In the genomic region with DNA sequence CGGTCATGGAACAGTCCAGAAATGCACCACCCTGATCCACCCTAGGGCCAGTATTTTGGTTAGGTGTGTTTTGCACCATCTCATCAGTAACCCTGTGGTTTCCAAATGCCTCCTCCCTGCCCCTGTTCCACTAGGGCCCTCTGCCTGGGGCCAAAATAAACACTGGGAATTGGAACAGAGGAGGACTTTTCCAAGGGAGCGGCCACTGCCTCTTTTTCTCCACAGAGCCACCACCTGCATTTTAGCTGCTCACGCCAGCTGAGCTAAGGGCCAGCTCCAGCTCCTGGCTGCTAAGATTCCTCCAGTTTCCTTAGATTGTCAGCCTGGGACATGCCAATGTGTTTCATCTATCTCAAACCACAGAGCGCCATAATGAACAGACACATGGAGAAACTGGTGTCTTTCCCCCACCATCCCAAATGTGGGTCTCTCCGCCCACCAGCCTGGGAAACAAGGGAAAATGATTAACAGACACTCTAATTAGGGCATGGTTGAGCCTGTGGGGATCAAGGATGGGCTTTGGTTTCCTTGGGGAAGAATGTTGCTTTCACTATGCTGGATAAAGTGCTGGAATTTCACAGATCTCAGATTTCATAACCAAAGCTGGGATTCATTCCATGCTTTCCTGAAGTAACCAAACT, we compare ENCODE assay signal across 11 cellular contexts. TPM values are rescaled to one million over a fixed set of nuclear protein-coding genes. Genes with fewer than 3 reads are reported as not detected.
DNase-seq lines count a peak whose midpoint lies in the region; ATAC-seq, FAIRE-seq and TF ChIP-seq lines count a peak whose summit lies in the region.
"Had no signal": no experiment of that assay in that cellular context is flagged by ENCODE, and none has a peak within 500 bp of the region (broad histone marks: within the 10 kb centered on the region; RNA-seq: fewer than 3 reads in every experiment).

No MANE protein-coding gene starts in this region.

- H3K36me3 ChIP-seq in duodenal mucosa (ENCODE audit: control insufficient read depth in 1 of 2, insufficient read depth in 2 of 2, low read length in 2 of 2) (no peaks in the 10 kb centered on the region), HepG2 (replicated peaks in 1 of 2; ENCODE audit: control insufficient read depth in 1 of 2, insufficient read depth in 2 of 2, low read length in 2 of 2) (no peaks in the 10 kb centered on the region), tibial nerve (no peaks in the 10 kb centered on the region)
- H3K36me3 ChIP-seq: pancreas had no signal

- no peak overlapping the region for H3K4me3 ChIP-seq in duodenal mucosa (ENCODE audit: low read depth in 1 of 2, low read length in 2 of 2)
- peak overlapping the region in 2 of 3 experiments; percentile 25 to 32; a peak in 3 of 6 replicates for H3K4me3 ChIP-seq in HepG2 (replicated peaks in 1 of 3; ENCODE audit: insufficient read depth in 1 of 3, low read depth in 2 of 3, low read length in 3 of 3)
- H3K4me3 ChIP-seq in tibial nerve: no peak overlapping the region
- H3K4me3 ChIP-seq: pancreas had no signal

- POLR2A ChIA-PET in HepG2 (lab: Yijun Ruan, JAX): interaction anchor here (1.8 kb wide), 1 partner anchor 168 kb away, joined by 8 read pairs; no protein-coding TSS in a partner anchor

- intact Hi-C loops in HepG2 (cut with micrococcal nuclease; ENCODE audit: unreplicated experiment): no loop called here

- no peak; the same call in 2 of the 3 replicates for ATAC-seq in HepG2
- ATAC-seq in activated naive CD8-positive, alpha-beta T cell treated with anti-CD3 and anti-CD28 coated beads, Interleukin-2, amount 50 U/mL, for 24 hours: no peak
- ATAC-seq: pancreas had no signal

- no TSS peak for BruUV-seq in HepG2 (replicated peaks; lab: Mats Ljungman, UMichigan)

- H3K27me3 ChIP-seq in duodenal mucosa (ENCODE audit: control insufficient read depth in 1 of 2, insufficient read depth in 2 of 2, low read length in 2 of 2): no peaks in the 10 kb centered on the region
- H3K27me3 ChIP-seq in HepG2 (ENCODE audit: control insufficient read depth in 1 of 2, insufficient read depth in 2 of 2, low read length in 2 of 2): no peaks in the 10 kb centered on the region
- no peaks in the 10 kb centered on the region for H3K27me3 ChIP-seq in tibial nerve
- H3K27me3 ChIP-seq: pancreas had no signal

- FAIRE-seq in HepG2 (lab: Jason Lieb, UNC): no peak
- FAIRE-seq: colon, pancreas, TTC549 had no signal

- in situ Hi-C loops in HepG2 (cut with HindIII; ENCODE audit: extremely low pct_ligation_motif_present, low pct_unique_long_range_greater_than_20kb): loop anchor here (25.0 kb wide), 1 partner anchor 802 kb away; no protein-coding TSS in a partner anchor

- H4K20me1 ChIP-seq in HepG2 (ENCODE audit: insufficient read depth, low read length): no peaks in the 10 kb centered on the region

- no peak overlapping the region for H3K4me3 Mint-ChIP-seq in activated naive CD8-positive, alpha-beta T cell treated with anti-CD3 and anti-CD28 coated beads, Interleukin-2, amount 50 U/mL, for 24 hours

- TF ChIP-seq RAD21 in HepG2 (CRISPR knock-in tag; IDR thresholded peaks at IDR 0.05): no peak

- H3K27ac Mint-ChIP-seq in activated naive CD8-positive, alpha-beta T cell treated with anti-CD3 and anti-CD28 coated beads, Interleukin-2, amount 50 U/mL, for 24 hours: no peak overlapping the region

- peaks cover 2% of the 10 kb centered on the region for H3K4me1 Mint-ChIP-seq in activated naive CD8-positive, alpha-beta T cell treated with anti-CD3 and anti-CD28 coated beads, Interleukin-2, amount 50 U/mL, for 24 hours

- no peaks in the 10 kb centered on the region for H3K9me3 Mint-ChIP-seq in activated naive CD8-positive, alpha-beta T cell treated with anti-CD3 and anti-CD28 coated beads, Interleukin-2, amount 50 U/mL, for 24 hours

- H3K36me3 Mint-ChIP-seq in activated naive CD8-positive, alpha-beta T cell treated with anti-CD3 and anti-CD28 coated beads, Interleukin-2, amount 50 U/mL, for 24 hours (ENCODE audit: low read depth): no peaks in the 10 kb centered on the region

- H3K4me1 ChIP-seq in duodenal mucosa (ENCODE audit: control insufficient read depth in 1 of 2, insufficient read depth in 2 of 2, low read length in 2 of 2) (peaks cover 38 to 41% of the 10 kb centered on the region in 2 donors), HepG2 (ENCODE audit: insufficient read depth, low read length) (peaks cover 95% of the 10 kb centered on the region), tibial nerve (peaks cover 0 to 56% (median 15%) of the 10 kb centered on the region in 4 donors)

- no peaks in the 10 kb centered on the region for H3K9me3 ChIP-seq in duodenal mucosa (ENCODE audit: control insufficient read depth in 1 of 2, low read length in 2 of 2)
- no peaks in the 10 kb centered on the region for H3K9me3 ChIP-seq in HepG2 (ENCODE audit: low read length)
- no peaks in the 10 kb centered on the region for H3K9me3 ChIP-seq in tibial nerve
- H3K9me3 ChIP-seq: pancreas had no signal

- H3K27ac ChIP-seq in duodenal mucosa (ENCODE audit: low read depth, low read length) (peak overlapping the region; percentile 20), HepG2 (ENCODE audit: extremely low read length, insufficient read depth, low read length) (no peak overlapping the region), tibial nerve (peak overlapping the region in 3 of 4 donors; percentile 9 to 70 (median 69)), caudate nucleus (ENCODE audit: low read depth, low read length) (no peak overlapping the region)
- H3K27ac ChIP-seq: pancreas had no signal

- H3K27me3 Mint-ChIP-seq in activated naive CD8-positive, alpha-beta T cell treated with anti-CD3 and anti-CD28 coated beads, Interleukin-2, amount 50 U/mL, for 24 hours: peaks cover 7% of the 10 kb centered on the region

- H3K9ac ChIP-seq in duodenal mucosa (ENCODE audit: low read depth in 1 of 2, low read length in 2 of 2): no peak overlapping the region
- H3K9ac ChIP-seq in HepG2 (ENCODE audit: insufficient read depth, low read depth, low read length): peak overlapping the region; percentile 5; the same call in 1 of the 2 replicates

- CTCF ChIA-PET in HepG2 (lab: Yijun Ruan, JAX; ENCODE audit: low intra/inter-chr PET ratio, low total read pairs): no interaction called here

- WGBS in HepG2 (ENCODE audit: low lambda C conversion rate): 15% methylated on average over 5 of the region's 5 CpGs
- 67 to 68% methylated on average over 5 of the region's 5 CpGs for WGBS in tibial nerve, 2 donors

- DNase-seq in NCI-H69 (lab: John Stamatoyannopoulos, UW): peak; percentile 22
- no peak for DNase-seq in HepG2 (ENCODE audit: low spot score)
- no peak for DNase-seq in tibial nerve (ENCODE audit: low spot score in 2 of 2)
- DNase-seq in LoVo (ENCODE audit: low spot score): no peak
- DNase-seq in activated naive CD8-positive, alpha-beta T cell treated with anti-CD3 and anti-CD28 coated beads, Interleukin-2, amount 50 U/mL, for 24 hours: no peak
- no peak for DNase-seq in caudate nucleus (lab: John Stamatoyannopoulos, UW)
- DNase-seq: NCI-H1105, pancreas had no signal

- H2AFZ ChIP-seq in HepG2 (ENCODE audit: low read length): no peak overlapping the region

- peak overlapping the region; percentile 73 for H3K4me2 ChIP-seq in HepG2 (ENCODE audit: low read depth, low read length)

- no peaks in the 10 kb centered on the region for H3K79me2 ChIP-seq in HepG2 (ENCODE audit: insufficient read depth, low read length)

- no peak for TF ChIP-seq POLR2A in HepG2 (IDR thresholded peaks at IDR 0.05; ENCODE audit: insufficient read depth in 1 of 2, low read depth in 2 of 2, low read length in 2 of 2)
- no peak for TF ChIP-seq POLR2A in tibial nerve (IDR thresholded peaks at IDR 0.05)

- TF ChIP-seq EP300 in HepG2 (IDR thresholded peaks at IDR 0.05; ENCODE audit: low read depth in 2 of 2, low read length in 2 of 2): no peak
- TF ChIP-seq EP300 in HepG2 (CRISPR knock-in tag; IDR thresholded peaks at IDR 0.05; ENCODE audit: borderline replicate concordance): no peak
- peak in 1 of 2 donors; percentile 60 for TF ChIP-seq EP300 in tibial nerve (IDR thresholded peaks at IDR 0.05)

- TF ChIP-seq CTCF in HepG2 (CRISPR knock-in tag; IDR thresholded peaks at IDR 0.05): no peak
- no peak for TF ChIP-seq CTCF in tibial nerve (IDR thresholded peaks at IDR 0.05)

TF ChIP-seq in HepG2, 621 proteins besides CTCF, POLR2A, EP300 and RAD21 (continues in another document):
- TF ChIP-seq CC2D1A (CRISPR knock-in tag; IDR thresholded peaks at IDR 0.05): 0 out of 2 replicates have a peak, but pooled peaks have one; percentile 39
- TF ChIP-seq MIER2 (CRISPR knock-in tag; IDR thresholded peaks at IDR 0.05): no peak
- no peak for TF ChIP-seq SP140L (CRISPR knock-in tag; IDR thresholded peaks at IDR 0.05; ENCODE audit: borderline replicate concordance)

RNA-seq across cellular contexts. Expression of a gene that starts 52.2 kb away (rescaled TPM):
- total RNA-seq in HepG2 (2016; rRNA removed; fragmentation: Illumina TruSeq; extraction: Trizol) (15.4 and 17.5 TPM in 2 replicates), tibial nerve (10 to 100 TPM; 18.3 to 39.2 (median 32.3) TPM)
- total RNA-seq in HepG2 (2016; cell fraction: cytosol; rRNA removed; fragmentation: Illumina TruSeq; extraction: Trizol; ENCODE audit: low read depth): 3.3 and 4.7 TPM in 2 replicates
- 15.6 and 18.5 TPM in 2 replicates for total RNA-seq in HepG2 (2016; cell fraction: insoluble cytoplasmic fraction; rRNA removed; fragmentation: Illumina TruSeq; extraction: Trizol)
- total RNA-seq in HepG2 (2016; cell fraction: membrane; rRNA removed; fragmentation: Illumina TruSeq; extraction: Trizol): 14.1 and 16.1 TPM in 2 replicates
- total RNA-seq in HepG2 (2016; cell fraction: nucleus; rRNA removed; fragmentation: Illumina TruSeq; extraction: Trizol): 7.1 and 7.5 TPM in 2 replicates
- polyA plus RNA-seq in HepG2 (2011; rRNA removed): 9.3 and 12.7 TPM in 2 replicates
- polyA plus RNA-seq in HepG2 (2011; cell fraction: cytosol; rRNA removed): 12.4 and 12.5 TPM in 2 replicates
- polyA plus RNA-seq in HepG2 (2011; cell fraction: nucleus; rRNA removed): 7.4 and 9.5 TPM in 2 replicates
- polyA plus RNA-seq in HepG2 (2012): 12.8 and 15.5 TPM in 2 replicates
- 4.6 and 4.7 TPM in 2 replicates for polyA plus RNA-seq in HepG2 (2016; cell fraction: cytosol; fragmentation: Illumina TruSeq; extraction: Trizol; ENCODE audit: low read depth)
- 12.6 and 16.4 TPM in 2 replicates for polyA plus RNA-seq in HepG2 (2016; cell fraction: insoluble cytoplasmic fraction; fragmentation: Illumina TruSeq; extraction: Trizol; ENCODE audit: low read depth)
- 10.4 and 12.4 TPM in 2 replicates for polyA plus RNA-seq in HepG2 (2016; cell fraction: membrane; fragmentation: Illumina TruSeq; extraction: Trizol; ENCODE audit: low read depth)
- polyA plus RNA-seq in HepG2 (2016; cell fraction: nucleus; fragmentation: Illumina TruSeq; extraction: Trizol; ENCODE audit: insufficient read depth, low read depth): 12.4 and 14.5 TPM in 2 replicates
- 31.7 and 36.4 TPM in 2 replicates for polyA minus RNA-seq in HepG2 (2011; rRNA and poly(A)+ RNA removed; ENCODE audit: low replicate concordance)
- polyA minus RNA-seq in HepG2 (2011; cell fraction: cytosol; rRNA and poly(A)+ RNA removed): 10.6 and 14.5 TPM in 2 replicates
- polyA minus RNA-seq in HepG2 (2011; cell fraction: nucleus; rRNA and poly(A)+ RNA removed): 5.5 and 7.7 TPM in 2 replicates

Comparison
In these comparisons a context has a peak if more than half of its experiments do, and no peak if none do; other contexts are left out.
1. H3K27ac ChIP-seq: peak in duodenal mucosa (single experiment) and tibial nerve (3 of 4); none in HepG2 (single experiment) and caudate nucleus (single experiment).
2. H3K4me3 ChIP-seq: peak in HepG2 (2 of 3); none in duodenal mucosa (0 of 2) and tibial nerve (0 of 4).